Comparison of ENCODE assay signal across 23 cellular contexts in the genomic region with DNA sequence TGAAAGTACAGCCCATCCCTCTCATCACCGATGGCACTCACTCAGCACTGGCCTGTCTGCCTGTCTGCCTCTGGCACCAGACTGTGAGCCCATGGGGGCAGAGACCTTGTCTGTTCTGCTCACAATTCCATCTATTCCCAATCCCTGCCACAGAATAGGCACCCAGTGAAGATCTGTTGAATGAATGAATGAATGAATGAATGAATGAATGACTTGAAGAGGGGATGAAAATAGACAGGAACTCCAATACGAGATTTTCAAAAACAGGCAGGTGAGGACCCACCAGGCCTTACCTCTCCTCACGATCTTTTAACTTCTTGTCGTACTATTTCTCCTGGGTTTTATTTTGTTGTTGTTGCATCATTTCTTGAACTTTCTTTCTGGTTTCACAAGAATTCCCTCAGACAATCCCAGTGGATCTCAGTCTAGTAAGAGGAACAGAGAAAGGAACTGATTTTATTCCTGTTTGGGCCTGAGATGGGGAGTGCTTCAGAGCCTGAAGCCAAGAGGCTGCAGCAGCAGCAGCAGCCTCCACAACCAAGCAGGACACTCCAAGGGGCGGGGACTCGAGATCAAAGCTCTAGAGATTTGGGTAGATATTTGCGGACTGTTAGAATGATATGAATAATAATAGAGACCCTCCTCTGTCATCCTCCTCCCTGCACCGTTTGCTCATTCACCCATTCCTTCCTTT. TPM values are rescaled to one million over a fixed set of nuclear protein-coding genes. Genes with fewer than 3 reads are reported as not detected.
DNase-seq lines count a peak whose midpoint lies in the region; ATAC-seq and TF ChIP-seq lines count a peak whose summit lies in the region.
"Had no signal": no experiment of that assay in that cellular context is flagged by ENCODE, and none has a peak within 500 bp of the region (broad histone marks: within the 10 kb centered on the region; RNA-seq: fewer than 3 reads in every experiment).

No MANE protein-coding gene starts in this region.

- no peak overlapping the region for H3K4me3 ChIP-seq in GM23338
- H3K4me3 ChIP-seq: cardiac muscle cell, MG63, PC-9, sigmoid colon, SK-N-MC, uterus had no signal

- no peaks in the 10 kb centered on the region; the same call in none of the 2 replicates for H3K4me1 ChIP-seq in GM23338 (ENCODE audit: insufficient read depth)
- H3K4me1 ChIP-seq: uterus had no signal

- no peaks in the 10 kb centered on the region for H3K36me3 Mint-ChIP-seq in GM23338 (ENCODE audit: low read depth)
- H3K36me3 Mint-ChIP-seq: CD14-positive monocyte had no signal

- TF ChIP-seq CTCF in GM23338 (conservative IDR thresholded peaks at IDR 0.05; ENCODE audit: low read depth in 2 of 2) = no peak

- H3F3A ChIP-seq in GM23338 (replicated peaks; ENCODE audit: low read depth) = no peaks in the 10 kb centered on the region

- peaks cover 22% of the 10 kb centered on the region for H3K27me3 Mint-ChIP-seq in GM23338 (ENCODE audit: insufficient read depth, low read depth, poor library complexity)

- H3K9me2 ChIP-seq in GM23338 (ENCODE audit: insufficient read depth) = no peaks in the 10 kb centered on the region

- peaks cover 12% of the 10 kb centered on the region for H3K4me1 Mint-ChIP-seq in GM23338

- no peaks in the 10 kb centered on the region for H3K9me3 Mint-ChIP-seq in GM23338
- H3K9me3 Mint-ChIP-seq: activated T-helper 2 cell treated with anti-CD3 and anti-CD28 coated beads, Interferon-gamma antibody, Interleukin-2, Interleukin-4, amounts not matched to agents 10 μg/mL and 5 μg/mL and 100 μg/mL, durations not matched to agents 14 hours and 24 hours and 36 hours; CD14-positive monocyte had no signal

- no peak overlapping the region for H3K4me2 ChIP-seq in GM23338
- H3K4me2 ChIP-seq: PC-9 had no signal

- DNase-seq in GM23338 (ENCODE audit: low spot score) (peak; percentile 41), fibroblast of peridontal ligament (ENCODE audit: extremely low read depth) (peak; percentile 62)
- DNase-seq: ACHN; activated CD8-positive, alpha-beta memory T cell treated with anti-CD3 and anti-CD28 coated beads for 24 hours; DMS153; glutamatergic neuron; MG63; NCI-H2227 treated with DMSO at 0.1 percent for 48 hours; sigmoid colon; uterus had no signal

- no peaks in the 10 kb centered on the region for H3K27me3 ChIP-seq in GM23338 (ENCODE audit: insufficient read depth)
- H3K27me3 ChIP-seq: cardiac muscle cell, MG63, uterus had no signal

- H4K20me1 ChIP-seq in GM23338 (replicated peaks; ENCODE audit: insufficient read depth) = no peaks in the 10 kb centered on the region

- H3K4me3 Mint-ChIP-seq in GM23338 = no peak overlapping the region
- H3K4me3 Mint-ChIP-seq: CD14-positive monocyte had no signal

- H3K36me3 ChIP-seq in GM23338 (ENCODE audit: insufficient read depth) = no peaks in the 10 kb centered on the region
- H3K36me3 ChIP-seq: cardiac muscle cell, MG63, sigmoid colon, uterus had no signal

- ATAC-seq in GM23338 (peak; percentile 19; the same call in 1 of the 3 replicates), GM18498 (IDR thresholded peaks at IDR 0.05; ENCODE audit: unreplicated experiment) (no peak), HG02852 (IDR thresholded peaks at IDR 0.05; ENCODE audit: unreplicated experiment) (no peak)
- ATAC-seq: activated CD4-positive, CD25-positive, alpha-beta regulatory T cell treated with anti-CD3 and anti-CD28 coated beads, Interleukin-2, amount 50 U/mL, for 24 hours had no signal

- no peaks in the 10 kb centered on the region for H3K79me2 ChIP-seq in GM23338 (replicated peaks; ENCODE audit: insufficient read depth)

- no peak overlapping the region for H3K27ac Mint-ChIP-seq in GM23338
- H3K27ac Mint-ChIP-seq: activated T-helper 2 cell treated with anti-CD3 and anti-CD28 coated beads, Interferon-gamma antibody, Interleukin-2, Interleukin-4, amounts not matched to agents 10 μg/mL and 5 μg/mL and 100 μg/mL, durations not matched to agents 14 hours and 24 hours and 36 hours; CD14-positive monocyte had no signal

- H2AFZ ChIP-seq in GM23338 = 0 out of 2 replicates have a peak overlapping the region, but pooled peaks have one; percentile 35
- H2AFZ ChIP-seq: PC-9 had no signal

- no peak overlapping the region for H3K27ac ChIP-seq in GM23338 (ENCODE audit: low read depth)
- H3K27ac ChIP-seq: cardiac muscle cell, sigmoid colon, SK-N-MC, uterus had no signal

TF ChIP-seq in GM23338, 12 proteins besides CTCF, POLR2A, EP300 and RAD21 (continues in another document):
- TF ChIP-seq, protein P1, sequence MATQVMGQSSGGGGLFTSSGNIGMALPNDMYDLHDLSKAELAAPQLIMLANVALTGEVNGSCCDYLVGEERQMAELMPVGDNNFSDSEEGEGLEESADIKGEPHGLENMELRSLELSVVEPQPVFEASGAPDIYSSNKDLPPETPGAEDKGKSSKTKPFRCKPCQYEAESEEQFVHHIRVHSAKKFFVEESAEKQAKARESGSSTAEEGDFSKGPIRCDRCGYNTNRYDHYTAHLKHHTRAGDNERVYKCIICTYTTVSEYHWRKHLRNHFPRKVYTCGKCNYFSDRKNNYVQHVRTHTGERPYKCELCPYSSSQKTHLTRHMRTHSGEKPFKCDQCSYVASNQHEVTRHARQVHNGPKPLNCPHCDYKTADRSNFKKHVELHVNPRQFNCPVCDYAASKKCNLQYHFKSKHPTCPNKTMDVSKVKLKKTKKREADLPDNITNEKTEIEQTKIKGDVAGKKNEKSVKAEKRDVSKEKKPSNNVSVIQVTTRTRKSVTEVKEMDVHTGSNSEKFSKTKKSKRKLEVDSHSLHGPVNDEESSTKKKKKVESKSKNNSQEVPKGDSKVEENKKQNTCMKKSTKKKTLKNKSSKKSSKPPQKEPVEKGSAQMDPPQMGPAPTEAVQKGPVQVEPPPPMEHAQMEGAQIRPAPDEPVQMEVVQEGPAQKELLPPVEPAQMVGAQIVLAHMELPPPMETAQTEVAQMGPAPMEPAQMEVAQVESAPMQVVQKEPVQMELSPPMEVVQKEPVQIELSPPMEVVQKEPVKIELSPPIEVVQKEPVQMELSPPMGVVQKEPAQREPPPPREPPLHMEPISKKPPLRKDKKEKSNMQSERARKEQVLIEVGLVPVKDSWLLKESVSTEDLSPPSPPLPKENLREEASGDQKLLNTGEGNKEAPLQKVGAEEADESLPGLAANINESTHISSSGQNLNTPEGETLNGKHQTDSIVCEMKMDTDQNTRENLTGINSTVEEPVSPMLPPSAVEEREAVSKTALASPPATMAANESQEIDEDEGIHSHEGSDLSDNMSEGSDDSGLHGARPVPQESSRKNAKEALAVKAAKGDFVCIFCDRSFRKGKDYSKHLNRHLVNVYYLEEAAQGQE (IDR thresholded peaks at IDR 0.05; ENCODE audit: unreplicated experiment) = no peak
- TF ChIP-seq EZH2 (IDR thresholded peaks at IDR 0.05; ENCODE audit: low read depth, unreplicated experiment) (no peak), ZNF114 (CRISPR knock-in tag; IDR thresholded peaks at IDR 0.05) (no peak), POLR2AphosphoS5 (IDR thresholded peaks at IDR 0.05; ENCODE audit: low read depth) (no peak), STAT1 (IDR thresholded peaks at IDR 0.05; ENCODE audit: unreplicated experiment) (no peak), NANOG (IDR thresholded peaks at IDR 0.05; ENCODE audit: borderline replicate concordance) (no peak), EZH2phosphoT487 (IDR thresholded peaks at IDR 0.05; ENCODE audit: unreplicated experiment) (no peak)

RNA-seq across cellular contexts. Expression of a gene that starts 17.7 kb away (rescaled TPM):
- total RNA-seq in GM23338 (2014; rRNA removed; shearing (Covaris generic)) = not detected in 2 replicates
- not detected in 2 replicates for polyA plus RNA-seq in GM23338 (2016; fragmentation: Nextera tagmentation; extraction: Ambion mirVana)
- total RNA-seq: activated T-helper 2 cell treated with anti-CD3 and anti-CD28 coated beads, Interferon-gamma antibody, Interleukin-2, Interleukin-4, amounts not matched to agents 10 μg/mL and 5 μg/mL and 100 μg/mL, durations not matched to agents 14 hours and 24 hours and 36 hours; cardiac muscle cell; dermis microvascular lymphatic vessel endothelial cell; epithelial cell of proximal tubule; liver; osteoblast; sigmoid colon had no signal
- polyA plus RNA-seq: adipose tissue, cardiac muscle cell, CD14-positive monocyte, liver, sigmoid colon had no signal

RNA-seq across cellular contexts. Expression of a gene that starts 26.0 kb away (rescaled TPM):
- 109 and 134 TPM in 2 replicates for total RNA-seq in GM23338 (2014; rRNA removed; shearing (Covaris generic))
- polyA plus RNA-seq in GM23338 (2016; fragmentation: Nextera tagmentation; extraction: Ambion mirVana) = 105 and 112 TPM in 2 replicates
- total RNA-seq: activated T-helper 2 cell treated with anti-CD3 and anti-CD28 coated beads, Interferon-gamma antibody, Interleukin-2, Interleukin-4, amounts not matched to agents 10 μg/mL and 5 μg/mL and 100 μg/mL, durations not matched to agents 14 hours and 24 hours and 36 hours had no signal
- polyA plus RNA-seq: CD14-positive monocyte had no signal

RNA-seq across cellular contexts. Expression of a gene that starts 32.6 kb away (rescaled TPM):
- total RNA-seq in GM23338 (2014; rRNA removed; shearing (Covaris generic)) = not detected in 2 replicates
- not detected in 2 replicates for polyA plus RNA-seq in GM23338 (2016; fragmentation: Nextera tagmentation; extraction: Ambion mirVana)
- total RNA-seq: activated T-helper 2 cell treated with anti-CD3 and anti-CD28 coated beads, Interferon-gamma antibody, Interleukin-2, Interleukin-4, amounts not matched to agents 10 μg/mL and 5 μg/mL and 100 μg/mL, durations not matched to agents 14 hours and 24 hours and 36 hours; cardiac muscle cell; dermis microvascular lymphatic vessel endothelial cell; epithelial cell of proximal tubule; liver; sigmoid colon had no signal
- polyA plus RNA-seq: CD14-positive monocyte, liver had no signal

RNA-seq across cellular contexts. Expression of a gene that starts 35.4 kb away (rescaled TPM):
- 0.03 and 1.2 TPM in 2 replicates for total RNA-seq in GM23338 (2014; rRNA removed; shearing (Covaris generic))
- polyA plus RNA-seq in GM23338 (2016; fragmentation: Nextera tagmentation; extraction: Ambion mirVana) = not detected in 2 replicates
- total RNA-seq: activated T-helper 2 cell treated with anti-CD3 and anti-CD28 coated beads, Interferon-gamma antibody, Interleukin-2, Interleukin-4, amounts not matched to agents 10 μg/mL and 5 μg/mL and 100 μg/mL, durations not matched to agents 14 hours and 24 hours and 36 hours; liver; sigmoid colon had no signal
- polyA plus RNA-seq: cardiac muscle cell, CD14-positive monocyte had no signal

RNA-seq across cellular contexts. Expression of a gene that starts 48.7 kb away (rescaled TPM):
- total RNA-seq in GM23338 (2014; rRNA removed; shearing (Covaris generic)) = not detected in 2 replicates
- polyA plus RNA-seq in GM23338 (2016; fragmentation: Nextera tagmentation; extraction: Ambion mirVana) = not detected in 2 replicates
- total RNA-seq: activated T-helper 2 cell treated with anti-CD3 and anti-CD28 coated beads, Interferon-gamma antibody, Interleukin-2, Interleukin-4, amounts not matched to agents 10 μg/mL and 5 μg/mL and 100 μg/mL, durations not matched to agents 14 hours and 24 hours and 36 hours; cardiac muscle cell; dermis microvascular lymphatic vessel endothelial cell; osteoblast had no signal
- polyA plus RNA-seq: cardiac muscle cell, CD14-positive monocyte had no signal
